8 cellular contexts compared by ENCODE assay signal in the genomic region with DNA sequence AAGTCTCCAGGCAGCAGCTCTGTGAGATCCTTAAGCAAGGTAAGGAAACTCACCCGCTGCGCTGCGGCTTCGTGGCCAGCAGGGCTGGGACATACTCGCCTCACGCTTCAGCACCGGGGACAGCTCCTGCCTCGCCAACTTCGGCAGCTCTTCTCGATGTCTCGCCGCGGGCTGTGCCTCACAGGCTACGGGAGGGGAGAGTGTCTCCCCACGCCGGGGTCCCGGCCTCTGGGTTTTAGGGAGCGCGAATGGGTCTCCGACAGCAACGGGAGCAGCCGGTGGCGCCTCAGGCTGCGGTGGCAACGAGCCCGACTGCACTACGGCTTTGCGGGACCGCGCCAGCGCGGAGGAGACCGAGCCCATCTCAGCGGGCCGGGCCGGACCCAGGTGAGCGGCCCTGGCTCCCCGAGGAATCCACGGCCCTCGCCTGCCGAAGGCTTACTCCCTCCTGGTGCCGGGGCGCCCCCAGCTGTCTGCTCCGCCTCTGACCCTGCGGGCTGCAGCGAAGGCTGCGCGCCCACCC.
DNase-seq lines count a peak whose midpoint lies in the region; ATAC-seq, FAIRE-seq and TF ChIP-seq lines count a peak whose summit lies in the region.

No MANE protein-coding gene starts in this region.

- H3K4me3 ChIP-seq in AG04450 (ENCODE audit: low read depth, low read length), result no peak overlapping the region
- H3K4me3 ChIP-seq in ectodermal cell (ENCODE audit: insufficient read depth, low read depth, low read length), result peak overlapping the region; percentile 30

- DNase-seq in AG04450 (ENCODE audit: low read depth, low spot score), result peak; percentile 26
- peak; percentile 45 for DNase-seq in GM19239 (ENCODE audit: insufficient read length, low spot score)
- peak; percentile 56 for DNase-seq in NCI-H1048 (lab: John Stamatoyannopoulos, UW)
- peak; percentile 44 for DNase-seq in activated CD4-positive, alpha-beta T cell treated with anti-CD3 and anti-CD28 coated beads, Interleukin-2, amount 50 U/mL, for 1 hour
- peak; percentile 51 for DNase-seq in medulla oblongata (ENCODE audit: extremely low spot score)
- DNase-seq in stimulated activated CD8-positive, alpha-beta memory T cell treated with anti-CD3 and anti-CD28 coated beads, Interleukin-15, amount 100 ng/mL, for 24 hours (ENCODE audit: low read depth), result peak; percentile 41

- POLR2A ChIA-PET in AG04450 (lab: Yijun Ruan, JAX), result no interaction called here

- CTCF ChIA-PET in AG04450 (lab: Charles Lee), result interaction anchor here (1.1 kb wide), 1 partner anchor 52 kb away, joined by 3 read pairs; no protein-coding TSS in a partner anchor

- no peak overlapping the region for H3K27ac ChIP-seq in AG04450 (ENCODE audit: low read depth, low read length)
- no peak overlapping the region for H3K27ac ChIP-seq in ectodermal cell (ENCODE audit: insufficient read depth, low read depth, low read length, poor library complexity, severe bottlenecking)

- H3K9me3 ChIP-seq in AG04450 (ENCODE audit: control insufficient read depth, insufficient read depth, low read length), result peaks cover 11% of the 10 kb centered on the region; the same call in 1 of the 2 replicates
- H3K9me3 ChIP-seq in ectodermal cell (ENCODE audit: control insufficient read depth, low read length), result no peaks in the 10 kb centered on the region

- H3K36me3 ChIP-seq in ectodermal cell (ENCODE audit: control insufficient read depth, insufficient read depth, low read length), result no peaks in the 10 kb centered on the region

- peaks cover 8% of the 10 kb centered on the region for H3K4me1 ChIP-seq in ectodermal cell (ENCODE audit: control insufficient read depth, insufficient read depth, low read length)

- WGBS in ectodermal cell, 2 experiments, result 1 to 2% methylated on average over 48 of the region's 48 CpGs

- TF ChIP-seq CTCF in AG04450 (IDR thresholded peaks at IDR 0.05; ENCODE audit: low read depth, low read length), result peak; percentile 53

- no peak for FAIRE-seq in GM19239 (lab: Jason Lieb, UNC)

- ATAC-seq in GM19328 (IDR thresholded peaks at IDR 0.05; ENCODE audit: unreplicated experiment), result no peak

- H3K27me3 ChIP-seq in AG04450 (ENCODE audit: control insufficient read depth, insufficient read depth, low read length) (no peaks in the 10 kb centered on the region), ectodermal cell (ENCODE audit: control insufficient read depth, insufficient read depth, low read length, poor library complexity, severe bottlenecking) (peaks cover 49% of the 10 kb centered on the region)
